ENCODE assay signal across 13 cellular contexts in the genomic region with DNA sequence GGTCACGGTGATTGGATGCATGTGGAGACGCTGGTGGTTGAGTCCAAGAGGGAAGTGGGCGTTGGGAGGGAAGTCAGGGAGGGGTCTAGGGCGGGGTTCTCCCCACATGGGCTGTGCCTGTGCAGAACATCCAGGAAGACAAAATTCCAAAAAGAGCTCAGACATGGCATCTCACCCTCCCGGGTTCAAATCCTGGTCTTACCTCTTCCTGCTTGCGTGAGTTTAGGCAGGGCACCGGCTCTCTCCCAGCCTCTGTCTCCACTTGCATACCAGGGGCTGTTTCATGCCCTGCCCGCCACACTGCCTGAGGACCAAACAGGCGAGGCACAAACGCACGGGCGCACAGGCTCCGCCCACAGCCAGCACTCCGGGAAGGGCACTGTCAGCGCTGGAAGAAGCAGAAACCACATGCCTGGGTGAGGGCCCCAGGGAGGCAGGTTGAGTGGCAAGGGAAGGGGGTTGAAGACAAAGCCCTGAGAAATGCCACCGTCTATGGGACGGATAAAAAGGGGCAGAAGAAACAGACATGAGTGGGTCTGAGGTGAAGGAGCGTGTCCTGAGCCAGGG.
"Had no signal": no experiment of that assay in that cellular context is flagged by ENCODE, and none has a peak within 500 bp of the region (broad histone marks: within the 10 kb centered on the region; RNA-seq: fewer than 3 reads in every experiment).

No MANE protein-coding gene starts in this region.

- H3K4me1 Mint-ChIP-seq: activated naive CD4-positive, alpha-beta T cell treated with anti-CD3 and anti-CD28 coated beads, Interleukin-2, amount 50 U/mL, for 24 hours; nephron progenitor cell had no signal

- H3K9me3 ChIP-seq: esophagus squamous epithelium, thyroid gland had no signal

- H3K36me3 Mint-ChIP-seq: activated naive CD4-positive, alpha-beta T cell treated with anti-CD3 and anti-CD28 coated beads, Interleukin-2, amount 50 U/mL, for 24 hours had no signal

- H3K4me3 Mint-ChIP-seq: activated naive CD4-positive, alpha-beta T cell treated with anti-CD3 and anti-CD28 coated beads, Interleukin-2, amount 50 U/mL, for 24 hours; activated T-cell treated with anti-CD3 and anti-CD28 coated beads, Interleukin-2, amount 50 U/mL, for 24 hours; nephron progenitor cell; T-helper 2 cell treated with Interferon-gamma antibody and Interleukin-4, amounts not matched to agents 5 μg/mL and 100 μg/mL, for 36 hours had no signal

- H3K27me3 ChIP-seq: thyroid gland had no signal

- H3K4me3 ChIP-seq: cardiac muscle cell, coronary artery, esophagus squamous epithelium, thyroid gland had no signal

- H3K27ac ChIP-seq: cardiac muscle cell, coronary artery, esophagus squamous epithelium, thyroid gland had no signal

- H3K4me1 ChIP-seq: thyroid gland had no signal

- DNase-seq: activated CD4-positive, alpha-beta T cell treated with anti-CD3 and anti-CD28 coated beads, Interleukin-2, amount 50 U/mL, for 1 hour; activated T-cell treated with anti-CD3 and anti-CD28 coated beads, Interleukin-2, amount 50 U/mL, for 24 hours; effector CD4-positive, alpha-beta T cell; esophagus squamous epithelium; kidney glomerular epithelial cell; nephron progenitor cell; stimulated activated CD4-positive, alpha-beta T cell treated with anti-CD3 and anti-CD28 coated beads, Interleukin-12 subunit alpha, Interleukin-12 subunit beta, amount 100 ng/mL, for 4 hours; stimulated activated CD4-positive, alpha-beta T cell treated with anti-CD3 and anti-CD28 coated beads, Interleukin-2, amount 100 ng/mL, for 24 hours; thyroid gland had no signal

- H3K36me3 ChIP-seq: cardiac muscle cell, esophagus squamous epithelium, thyroid gland had no signal

- H3K27ac Mint-ChIP-seq: activated naive CD4-positive, alpha-beta T cell treated with anti-CD3 and anti-CD28 coated beads, Interleukin-2, amount 50 U/mL, for 24 hours; activated T-cell treated with anti-CD3 and anti-CD28 coated beads, Interleukin-2, amount 50 U/mL, for 24 hours; nephron progenitor cell had no signal

- H3K9me3 Mint-ChIP-seq: activated naive CD4-positive, alpha-beta T cell treated with anti-CD3 and anti-CD28 coated beads, Interleukin-2, amount 50 U/mL, for 24 hours; activated T-cell treated with anti-CD3 and anti-CD28 coated beads, Interleukin-2, amount 50 U/mL, for 24 hours; nephron progenitor cell; T-helper 2 cell treated with Interferon-gamma antibody and Interleukin-4, amounts not matched to agents 5 μg/mL and 100 μg/mL, for 36 hours had no signal
